ENCODE assay signal across 11 cellular contexts in the genomic region with DNA sequence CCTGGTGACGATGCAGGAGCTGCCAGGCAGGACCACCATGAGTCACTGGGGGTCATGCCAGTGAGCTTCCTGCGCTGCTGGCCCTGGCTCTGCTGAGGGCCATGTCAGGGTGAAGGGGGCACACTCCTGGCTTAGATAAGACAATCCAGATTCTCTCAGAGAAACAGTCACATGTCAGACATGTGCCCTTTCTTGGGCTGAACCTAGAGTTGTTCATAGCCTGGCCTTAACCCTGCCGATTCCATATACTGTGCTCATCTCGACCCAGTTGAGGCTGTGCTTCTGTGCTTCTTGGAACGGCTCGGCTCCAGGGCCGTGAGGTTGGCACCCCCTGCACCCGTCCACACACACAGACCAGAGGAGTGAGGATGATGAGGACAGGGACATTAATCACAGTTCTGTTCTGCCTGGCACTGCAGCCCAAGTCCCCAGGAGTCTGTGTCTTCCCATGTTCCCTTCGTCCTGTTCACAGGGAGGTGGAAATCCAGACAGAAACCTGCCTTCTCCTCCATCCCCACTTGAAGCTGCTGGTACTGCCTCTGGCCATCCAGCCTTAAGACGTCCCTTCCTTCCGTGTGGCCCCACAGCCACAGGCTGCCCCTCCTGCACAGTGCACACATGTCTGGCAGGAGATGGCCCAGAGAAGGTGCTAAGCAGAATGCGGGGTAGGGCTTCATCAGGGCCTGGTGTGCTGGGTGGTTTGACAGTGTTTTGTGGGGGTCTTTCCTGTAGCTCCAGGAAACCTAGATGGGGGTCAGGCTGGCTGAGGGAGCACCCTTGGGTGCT. TPM values are rescaled to one million over a fixed set of nuclear protein-coding genes. Genes with fewer than 3 reads are reported as not detected.
DNase-seq lines count a peak whose midpoint lies in the region; TF ChIP-seq lines count a peak whose summit lies in the region.
"Had no signal": no experiment of that assay in that cellular context is flagged by ENCODE, and none has a peak within 500 bp of the region (broad histone marks: within the 10 kb centered on the region; RNA-seq: fewer than 3 reads in every experiment).

No MANE protein-coding gene starts in this region.

- H3K36me3 Mint-ChIP-seq in glutamatergic neuron (ENCODE audit: unreplicated experiment) = no peaks in the 10 kb centered on the region

- H3K4me2 ChIP-seq in BLaER1 = peak overlapping the region; percentile 82

- no peak overlapping the region; the same call in 1 of the 2 replicates for H3K9ac ChIP-seq in BLaER1

- CTCF ChIA-PET in RWPE1 (lab: Yijun Ruan, JAX) = interaction anchor here (0.5 to 2.8 kb wide), 4 partner anchors 8 to 343 kb away, joined by 3 to 12 read pairs (median 4); no protein-coding TSS in a partner anchor

- H3K36me3 ChIP-seq in BLaER1 = peaks cover 16% of the 10 kb centered on the region; the same call in 1 of the 2 replicates

- POLR2A ChIA-PET in RWPE1 (lab: Yijun Ruan, JAX; ENCODE audit: low non-redundant PET) = no interaction called here

- H3K27me3 Mint-ChIP-seq in glutamatergic neuron (ENCODE audit: unreplicated experiment) = peaks cover 12% of the 10 kb centered on the region

- peaks cover 28% of the 10 kb centered on the region for H3K4me1 Mint-ChIP-seq in glutamatergic neuron (ENCODE audit: low read depth, unreplicated experiment)

- H3K4me3 ChIP-seq in BLaER1 (no peak overlapping the region), skin epidermis (no peak overlapping the region)

- peaks cover 95% of the 10 kb centered on the region for H3K4me1 ChIP-seq in BLaER1

- peak overlapping the region; percentile 43 for H3K4me3 Mint-ChIP-seq in glutamatergic neuron (ENCODE audit: unreplicated experiment)

- DNase-seq in RWPE1 (ENCODE audit: low spot score) = no peak
- DNase-seq in glutamatergic neuron = no peak
- DNase-seq in activated CD8-positive, alpha-beta memory T cell treated with anti-CD3 and anti-CD28 coated beads, Interleukin-2, amount 50 U/mL, for 4 hours = no peak
- no peak for DNase-seq in activated CD4-positive, alpha-beta T cell treated with anti-CD3 and anti-CD28 coated beads for 4 hours
- DNase-seq in NCI-H1694 treated with DMSO at 0.1 percent for 48 hours (lab: John Stamatoyannopoulos, UW) = no peak
- DNase-seq in activated naive CD4-positive, alpha-beta T cell (lab: John Stamatoyannopoulos, UW) = no peak
- DNase-seq: activated CD4-positive, alpha-beta T cell treated with anti-CD3 and anti-CD28 coated beads, Interleukin-2, amount 50 U/mL, for 1 hour; activated gamma-delta T cell treated with Interleukin-2 at 50 U/mL for 16 hours; dermis blood vessel endothelial cell had no signal

- H3K27me3 ChIP-seq in BLaER1 = no peaks in the 10 kb centered on the region

- peaks cover 7% of the 10 kb centered on the region for H3K9me3 Mint-ChIP-seq in glutamatergic neuron (ENCODE audit: unreplicated experiment)

- no peak for TF ChIP-seq CTCF in RWPE1 (conservative IDR thresholded peaks at IDR 0.05; ENCODE audit: low read depth)
- TF ChIP-seq CTCF in glutamatergic neuron (IDR thresholded peaks at IDR 0.05; ENCODE audit: partially characterized antibody, unreplicated experiment) = no peak

- H3K9me3 ChIP-seq in BLaER1 = no peaks in the 10 kb centered on the region

- H3K27ac ChIP-seq in BLaER1 (peak overlapping the region; percentile 18; the same call in 1 of the 2 replicates), RWPE1 (peak overlapping the region; percentile 100), skin epidermis (peak overlapping the region in 17 of 21 experiments; percentile 0 to 95 (median 85))

- H4K20me1 ChIP-seq in BLaER1 = peaks cover 99% of the 10 kb centered on the region

- peak overlapping the region; percentile 11 for H3K27ac Mint-ChIP-seq in glutamatergic neuron (ENCODE audit: unreplicated experiment)

RNA-seq across cellular contexts. Expression of a gene that starts 50.0 kb away (rescaled TPM):
- total RNA-seq in glutamatergic neuron (ENCODE audit: unreplicated experiment) = 1.3 TPM

RNA-seq across cellular contexts. Expression of a gene that starts 57.4 kb away (rescaled TPM):
- 2.4 TPM for total RNA-seq in glutamatergic neuron (ENCODE audit: unreplicated experiment)

Comparison
In these comparisons a context has a peak if more than half of its experiments do, and no peak if none do; other contexts are left out.
1. H3K27ac ChIP-seq: peak in every context shown above with its lines; median percentile 100 in RWPE1; 85 in skin epidermis; 18 in BLaER1.